Comparison of ENCODE assay signal across 20 cellular contexts in genomic region chr4:128649161-128649560, GRCh38.
A peak's percentile ranks its signal among the peaks of the same experiment; 100 is the strongest.
DNase-seq lines count a peak whose midpoint lies in the region; ATAC-seq and TF ChIP-seq lines count a peak whose summit lies in the region.
"Had no signal": no experiment of that assay in that cellular context is flagged by ENCODE, and none has a peak within 500 bp of the region (broad histone marks: within the 10 kb centered on the region; RNA-seq: fewer than 3 reads in every experiment).

No MANE protein-coding gene starts in this region.

- H3K14ac ChIP-seq in mesenchymal stem cell (ENCODE audit: low read length in 2 of 2), result no peak overlapping the region

- H4K20me1 ChIP-seq in SK-N-SH (ENCODE audit: insufficient read depth), result no peaks in the 10 kb centered on the region

- H2BK5ac ChIP-seq in mesenchymal stem cell (ENCODE audit: low read depth, low read length, poor library complexity, severe bottlenecking), result no peak overlapping the region

- H3K4me3 ChIP-seq in SK-N-SH (ENCODE audit: low read depth in 2 of 2, low read length in 1 of 2), result no peak overlapping the region
- H3K4me3 ChIP-seq in mesenchymal stem cell (ENCODE audit: insufficient read depth in 1 of 2, low read depth in 1 of 2, low read length in 2 of 2), result no peak overlapping the region
- H3K4me3 ChIP-seq in aorta (ENCODE audit: low read length in 2 of 2), result no peak overlapping the region
- no peak overlapping the region for H3K4me3 ChIP-seq in CD8-positive, alpha-beta T cell (ENCODE audit: low read depth, low read length)

- H3K27ac Mint-ChIP-seq in CD8-positive, alpha-beta T cell, result no peak overlapping the region
- H3K27ac Mint-ChIP-seq: CD14-positive monocyte had no signal

- H4K8ac ChIP-seq in mesenchymal stem cell (ENCODE audit: low read length), result no peak overlapping the region

- peak overlapping the region; percentile 57 for H2AK5ac ChIP-seq in mesenchymal stem cell (ENCODE audit: low read length, severe bottlenecking)

- no peak overlapping the region for H3K27ac ChIP-seq in SK-N-SH (ENCODE audit: low read depth in 2 of 2, low read length in 1 of 2)
- no peak overlapping the region for H3K27ac ChIP-seq in mesenchymal stem cell (ENCODE audit: low read length, poor library complexity, severe bottlenecking)
- H3K27ac ChIP-seq in aorta (ENCODE audit: low read depth in 1 of 2, low read length in 2 of 2), result no peak overlapping the region
- no peak overlapping the region for H3K27ac ChIP-seq in CD8-positive, alpha-beta T cell (ENCODE audit: low read depth, low read length)
- H3K27ac ChIP-seq: HL-60 had no signal

- H3K4me1 ChIP-seq in SK-N-SH (ENCODE audit: control insufficient read depth in 1 of 2, insufficient read depth in 2 of 2, low read depth in 1 of 2, low read length in 1 of 2) (no peaks in the 10 kb centered on the region), mesenchymal stem cell (ENCODE audit: control insufficient read depth, insufficient read depth, low read depth, low read length) (peaks cover 1% of the 10 kb centered on the region), aorta (ENCODE audit: control insufficient read depth in 1 of 2, insufficient read depth in 2 of 2, low read length in 2 of 2) (peaks cover 2 to 4% of the 10 kb centered on the region in 2 donors)
- no peaks in the 10 kb centered on the region for H3K4me1 ChIP-seq in CD8-positive, alpha-beta T cell (ENCODE audit: insufficient read depth, low read length)

- H2AFZ ChIP-seq in SK-N-SH (ENCODE audit: low read depth), result 0 out of 2 replicates have a peak overlapping the region, but pooled peaks have one; percentile 25
- no peak overlapping the region for H2AFZ ChIP-seq in mesenchymal stem cell (ENCODE audit: low read depth, low read length)

- ATAC-seq in SK-N-SH treated with all-trans-retinoic acid at 6 μM for 48 hours, result no peak
- ATAC-seq in aorta (ENCODE audit: low FRiP score), result peak; percentile 41
- ATAC-seq in HG03439 (IDR thresholded peaks at IDR 0.05; ENCODE audit: unreplicated experiment), result no peak
- ATAC-seq in left cardiac atrium, result no peak
- ATAC-seq in CD8-positive, alpha-beta T cell, result no peak
- ATAC-seq: HCT116 had no signal

- H3K9me2 ChIP-seq in SK-N-SH, result no peaks in the 10 kb centered on the region

- peaks cover 17% of the 10 kb centered on the region for H3K27me3 Mint-ChIP-seq in CD8-positive, alpha-beta T cell (ENCODE audit: low read depth)

- no peak overlapping the region for H3K4ac ChIP-seq in mesenchymal stem cell (ENCODE audit: low read depth in 1 of 2, low read length in 2 of 2)

- intact Hi-C loops in aorta (cut with DNase I) (no loop called here), left cardiac atrium (cut with DNase I) (no loop called here)
- intact Hi-C loops in CD8-positive, alpha-beta T cell (cut with DNase I, micrococcal nuclease), result no loop called here

- H3K23ac ChIP-seq in mesenchymal stem cell (ENCODE audit: low read length in 2 of 2), result no peak overlapping the region

- no peak overlapping the region for H3K4me3 Mint-ChIP-seq in CD8-positive, alpha-beta T cell
- H3K4me3 Mint-ChIP-seq: CD14-positive monocyte had no signal

- H2BK15ac ChIP-seq in mesenchymal stem cell (ENCODE audit: low read depth, poor library complexity, severe bottlenecking), result no peak overlapping the region

- H3K9ac ChIP-seq in SK-N-SH, result no peak overlapping the region
- H3K9ac ChIP-seq in mesenchymal stem cell (ENCODE audit: low read length), result no peak overlapping the region

- no peak for TF ChIP-seq RAD21 in SK-N-SH (IDR thresholded peaks at IDR 0.05; ENCODE audit: low read length)

- H3K18ac ChIP-seq in mesenchymal stem cell (ENCODE audit: low read depth in 1 of 2, low read length in 2 of 2), result peak overlapping the region in 1 of 2 experiments; percentile 64

- POLR2A ChIA-PET in SK-N-SH (lab: Yijun Ruan, JAX), result no interaction called here
- POLR2A ChIA-PET in CD8-positive, alpha-beta T cell (lab: Charles Lee), result no interaction called here

- H3K27me3 ChIP-seq in SK-N-SH (ENCODE audit: insufficient read depth) (no peaks in the 10 kb centered on the region), mesenchymal stem cell (ENCODE audit: control insufficient read depth in 1 of 2, insufficient read depth in 1 of 2, low read length in 2 of 2) (no peaks in the 10 kb centered on the region), aorta (ENCODE audit: control insufficient read depth in 1 of 2, insufficient read depth in 2 of 2, low read length in 1 of 2) (no peaks in the 10 kb centered on the region)
- H3K27me3 ChIP-seq in CD8-positive, alpha-beta T cell (ENCODE audit: insufficient read depth, low read length), result no peaks in the 10 kb centered on the region

- CTCF ChIA-PET in SK-N-SH (lab: Yijun Ruan, JAX), result no interaction called here
- CTCF ChIA-PET in CD8-positive, alpha-beta T cell (lab: Charles Lee), result no interaction called here

- no peaks in the 10 kb centered on the region for H3K79me2 ChIP-seq in SK-N-SH (ENCODE audit: insufficient read depth)

- H2BK12ac ChIP-seq in mesenchymal stem cell (ENCODE audit: low read length in 2 of 2), result peak overlapping the region; percentile 67 to 87

- H3K9me3 ChIP-seq in SK-N-SH (no peaks in the 10 kb centered on the region), mesenchymal stem cell (ENCODE audit: control insufficient read depth, low read length) (peaks cover 3% of the 10 kb centered on the region), aorta (ENCODE audit: control insufficient read depth, low read length) (peaks cover 1% of the 10 kb centered on the region)
- H3K9me3 ChIP-seq in CD8-positive, alpha-beta T cell (ENCODE audit: low read length), result no peaks in the 10 kb centered on the region

- no peak overlapping the region for H2BK120ac ChIP-seq in mesenchymal stem cell (ENCODE audit: low read depth, low read length)

- H3K4me2 ChIP-seq in SK-N-SH (no peak overlapping the region), mesenchymal stem cell (ENCODE audit: low read length, poor library complexity, severe bottlenecking) (no peak overlapping the region)

- no peaks in the 10 kb centered on the region for H3K4me1 Mint-ChIP-seq in CD8-positive, alpha-beta T cell (ENCODE audit: low read depth)
- H3K4me1 Mint-ChIP-seq: CD14-positive monocyte had no signal

- H3F3A ChIP-seq in SK-N-SH (replicated peaks; ENCODE audit: insufficient read depth), result no peaks in the 10 kb centered on the region

- no peaks in the 10 kb centered on the region for H3K79me1 ChIP-seq in mesenchymal stem cell (replicated peaks; ENCODE audit: low read length, poor library complexity, severe bottlenecking)

- DNase-seq in SK-N-SH (no peak), NCI-H345 (lab: John Stamatoyannopoulos, UW) (peak; percentile 34), mesenchymal stem cell (no peak), aorta (no peak), left cardiac atrium (no peak)
- DNase-seq in CD8-positive, alpha-beta T cell, result no peak
- DNase-seq: Calu3, DMS79, KBM-7, MV-4-11, NCI-H187 treated with DMSO at 0.1 percent for 48 hours, NCI-H524 treated with DMSO at 0.1 percent for 48 hours, OCI-M1, RPMI8226, SIG-M5 had no signal

- 83% methylated on average over 1 of the region's 1 CpG for WGBS in SK-N-SH (ENCODE audit: low lambda C conversion rate)
- 100% methylated on average over 1 of the region's 1 CpG for WGBS in mesenchymal stem cell
- 6 to 13% methylated on average over 1 of the region's 1 CpG for WGBS in aorta, 2 donors

- TF ChIP-seq CTCF in SK-N-SH (IDR thresholded peaks at IDR 0.05), result no peak
- no peak for TF ChIP-seq CTCF in CD8-positive, alpha-beta T cell (IDR thresholded peaks at IDR 0.05)

- no peak for TF ChIP-seq EP300 in SK-N-SH (IDR thresholded peaks at IDR 0.05; ENCODE audit: borderline replicate concordance in 1 of 2, low read depth in 1 of 2, low read length in 1 of 2)

- H3K9me3 Mint-ChIP-seq in CD8-positive, alpha-beta T cell, result peaks cover 2% of the 10 kb centered on the region

- H3K36me3 Mint-ChIP-seq in CD8-positive, alpha-beta T cell, result no peaks in the 10 kb centered on the region
- H3K36me3 Mint-ChIP-seq: CD14-positive monocyte had no signal

- H4K91ac ChIP-seq in mesenchymal stem cell (ENCODE audit: low read length), result no peak overlapping the region

- H3K36me3 ChIP-seq in SK-N-SH (replicated peaks in 1 of 2; ENCODE audit: control insufficient read depth in 1 of 2, insufficient read depth in 2 of 2, low read length in 1 of 2), result no peaks in the 10 kb centered on the region
- H3K36me3 ChIP-seq in mesenchymal stem cell (ENCODE audit: control insufficient read depth in 1 of 2, insufficient read depth in 2 of 2, low read depth in 1 of 2, low read length in 2 of 2), result no peaks in the 10 kb centered on the region
- H3K36me3 ChIP-seq in aorta (ENCODE audit: control insufficient read depth in 1 of 2, insufficient read depth in 2 of 2, low read length in 1 of 2), result no peaks in the 10 kb centered on the region
- H3K36me3 ChIP-seq in CD8-positive, alpha-beta T cell (ENCODE audit: insufficient read depth, low read length), result no peaks in the 10 kb centered on the region

TF ChIP-seq in SK-N-SH, 30 proteins besides CTCF, POLR2A, EP300 and RAD21 (continues in another document):
- TF ChIP-seq RFX5 (IDR thresholded peaks at IDR 0.05; ENCODE audit: low read length) (no peak), FOSL2 (IDR thresholded peaks at IDR 0.05; ENCODE audit: borderline replicate concordance, low read depth) (no peak), IRF3 (IDR thresholded peaks at IDR 0.05; ENCODE audit: low read depth, low read length) (no peak), YY1 (IDR thresholded peaks at IDR 0.05; ENCODE audit: low read depth) (no peak)

TF ChIP-seq in SK-N-SH treated with all-trans-retinoic acid at 6 μM for 48 hours, 23 proteins besides CTCF, POLR2A, EP300 and RAD21:
- no peak for TF ChIP-seq OSR1 (CRISPR knock-in tag; IDR thresholded peaks at IDR 0.05)
- no peak for TF ChIP-seq PPARA (CRISPR knock-in tag; IDR thresholded peaks at IDR 0.05; ENCODE audit: borderline replicate concordance)
- TF ChIP-seq ZFP30 (CRISPR knock-in tag; IDR thresholded peaks at IDR 0.05), result no peak
- TF ChIP-seq SNAI2 (CRISPR knock-in tag; IDR thresholded peaks at IDR 0.05), result no peak
- TF ChIP-seq CSDC2 (CRISPR knock-in tag; IDR thresholded peaks at IDR 0.05), result no peak
- no peak for TF ChIP-seq PATZ1 (CRISPR knock-in tag; IDR thresholded peaks at IDR 0.05; ENCODE audit: borderline replicate concordance)
- no peak for TF ChIP-seq ZNF8 (CRISPR knock-in tag; IDR thresholded peaks at IDR 0.05)
